Comparison of ENCODE assay signal across 8 cellular contexts in genomic region chr10:80205478-80206276, GRCh38. TPM values are rescaled to one million over a fixed set of nuclear protein-coding genes. Genes with fewer than 3 reads are reported as not detected.
A peak's percentile ranks its signal among the peaks of the same experiment; 100 is the strongest.
DNase-seq lines count a peak whose midpoint lies in the region; ATAC-seq and TF ChIP-seq lines count a peak whose summit lies in the region.

Gene ANXA11, minus strand, starts transcription at chr10:80205537. Its CDS starts 32,676 bp downstream, at chr10:80172861.

- DNase-seq in AG10803 (ENCODE audit: low read depth) (peak; percentile 66), NCI-H510A treated with DMSO at 0.1 percent for 48 hours (lab: John Stamatoyannopoulos, UW) (peak; percentile 77), dermis blood vessel endothelial cell (peak; percentile 73), lower leg skin (ENCODE audit: low spot score in 2 of 2) (peak; percentile 76 to 96)
- DNase-seq in activated CD4-positive, alpha-beta T cell treated with anti-CD3 and anti-CD28 coated beads for 48 hours, result peak; percentile 89
- peak; percentile 67 to 84 (median 70) for DNase-seq in stimulated activated CD4-positive, alpha-beta T cell treated with anti-CD3 and anti-CD28 coated beads, TNF-alpha, amount 100 ng/mL, for 24 hours (ENCODE audit: low read depth in 3 of 3)

- intact Hi-C loops in lower leg skin (cut with DNase I; ENCODE audit: low total_unique reads), result loop anchor here (5.0 kb wide), 1 partner anchor 53 kb away; no protein-coding TSS in a partner anchor

- WGBS in lower leg skin, 2 donors, result 4 to 5% methylated on average over 22 to 34 of the region's 45 CpGs

- H3K4me3 ChIP-seq in AG10803 (ENCODE audit: low read length) (peak within 1 kb of the TSS; percentile 90), lower leg skin (ENCODE audit: low read depth, poor library complexity, severe bottlenecking) (peak within 1 kb of the TSS; percentile 93)

- TF ChIP-seq CTCF in AG10803 (conservative IDR thresholded peaks at IDR 0.05; ENCODE audit: low read length) (no peak), lower leg skin (IDR thresholded peaks at IDR 0.05) (no peak)

- TF ChIP-seq POLR2A in lower leg skin (IDR thresholded peaks at IDR 0.05), result peak in 1 of 2 donors; percentile 63

- ATAC-seq in GM18909 (IDR thresholded peaks at IDR 0.05; ENCODE audit: poor library complexity, unreplicated experiment) (peak; percentile 82), HG03139 (IDR thresholded peaks at IDR 0.05; ENCODE audit: unreplicated experiment) (peak; percentile 79)

RNA-seq across cellular contexts. Expression of gene ANXA11, which starts in this region (rescaled TPM):
- 33.7 and 54.9 TPM in 2 replicates for total RNA-seq in dermis blood vessel endothelial cell
- total RNA-seq in lower leg skin, result 100 to 1,000 TPM in 2 of 4 donors, 10 to 100 TPM in 2; 68.4 to 109 (median 100) TPM

Comparison
In these comparisons a context has a peak if more than half of its experiments do, and no peak if none do; other contexts are left out.
1. Peak in every context shown above with its lines: DNase-seq, ATAC-seq and H3K4me3 ChIP-seq.